Comparison of ENCODE assay signal across 9 cellular contexts in the genomic region with DNA sequence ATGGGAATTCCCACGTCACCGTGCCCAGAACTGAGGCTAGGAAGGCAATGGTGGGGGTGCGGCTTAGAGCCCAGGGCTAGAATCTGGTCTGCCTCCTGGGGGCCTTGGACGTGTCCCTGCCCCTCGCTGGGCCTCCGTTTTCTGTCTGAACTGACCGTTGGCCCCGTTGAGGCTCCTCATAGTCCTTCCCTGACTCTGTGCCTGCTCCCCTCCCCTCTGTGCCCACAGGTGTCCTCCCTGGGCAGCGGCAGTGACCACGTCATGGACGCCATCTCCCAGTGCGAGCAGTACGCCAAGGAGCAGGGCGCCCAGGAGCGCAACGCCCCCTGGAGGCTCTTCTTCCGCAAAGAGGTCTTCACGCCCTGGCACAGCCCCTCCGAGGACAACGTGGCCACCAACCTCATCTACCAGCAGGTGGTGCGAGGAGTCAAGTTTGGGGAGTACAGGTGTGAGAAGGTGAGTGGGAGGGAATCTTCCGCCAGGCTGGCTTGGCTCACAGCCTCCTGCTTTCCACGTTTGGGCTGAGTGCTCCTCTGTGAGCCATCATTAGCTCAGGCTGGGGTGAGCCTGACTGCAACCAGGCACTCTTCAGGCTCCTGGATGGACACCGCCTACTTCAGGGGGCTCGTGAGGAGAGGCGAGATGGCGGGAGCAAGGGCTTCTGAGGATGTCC.
A peak's percentile ranks its signal among the peaks of the same experiment; 100 is the strongest.
DNase-seq lines count a peak whose midpoint lies in the region; ATAC-seq and TF ChIP-seq lines count a peak whose summit lies in the region.
"Had no signal": no experiment of that assay in that cellular context is flagged by ENCODE, and none has a peak within 500 bp of the region (broad histone marks: within the 10 kb centered on the region; RNA-seq: fewer than 3 reads in every experiment).

No MANE protein-coding gene starts in this region.

- no peak overlapping the region for H3K4me3 Mint-ChIP-seq in T-helper 17 cell

- no peak for TF ChIP-seq POLR2A in breast epithelium (IDR thresholded peaks at IDR 0.05)

- H3K4me1 ChIP-seq in breast epithelium (no peaks in the 10 kb centered on the region), lower lobe of right lung (no peaks in the 10 kb centered on the region)
- H3K4me1 ChIP-seq: SJSA1 had no signal

- intact Hi-C loops in breast epithelium (cut with DNase I; ENCODE audit: low total_unique reads): loop anchor here (5.0 to 10.0 kb wide), 2 partner anchors 353 to 1730 kb away; no protein-coding TSS in a partner anchor
- intact Hi-C loops in lower lobe of right lung (cut with DNase I): no loop called here

- ATAC-seq in T-helper 17 cell (peak; percentile 46), lower lobe of right lung (peak; percentile 74 to 86), GM19455 (IDR thresholded peaks at IDR 0.05; ENCODE audit: unreplicated experiment) (no peak), GM21390 (IDR thresholded peaks at IDR 0.05; ENCODE audit: unreplicated experiment) (no peak)
- ATAC-seq in stimulated activated naive CD8-positive, alpha-beta T cell treated with anti-CD3 and anti-CD28 coated beads, Interleukin-15, Interleukin-2, amounts not matched to agents 100 U/mL and 50 U/mL, for 24 hours: peak; percentile 82

- H3K4me1 Mint-ChIP-seq in T-helper 17 cell: peaks cover 2% of the 10 kb centered on the region

- no peaks in the 10 kb centered on the region for H3K27me3 ChIP-seq in breast epithelium
- no peaks in the 10 kb centered on the region for H3K27me3 ChIP-seq in lower lobe of right lung (ENCODE audit: low read depth)
- H3K27me3 ChIP-seq: SJSA1 had no signal

- H3K36me3 Mint-ChIP-seq in T-helper 17 cell (ENCODE audit: low read depth): no peaks in the 10 kb centered on the region

- TF ChIP-seq CTCF in breast epithelium (IDR thresholded peaks at IDR 0.05) (peak; percentile 34 to 92 (median 83)), lower lobe of right lung (IDR thresholded peaks at IDR 0.05) (peak; percentile 50)

- DNase-seq in DMS53 (lab: John Stamatoyannopoulos, UW): peak; percentile 100
- peak; percentile 79 for DNase-seq in HuH-7.5 (ENCODE audit: low spot score)
- peak in 1 of 3 donors; percentile 12 for DNase-seq in T-helper 17 cell
- DNase-seq in breast epithelium (ENCODE audit: low spot score in 2 of 2): peak; percentile 81 to 86
- DNase-seq in lower lobe of right lung: peak; percentile 76
- DNase-seq in stimulated activated naive CD8-positive, alpha-beta T cell treated with anti-CD3 and anti-CD28 coated beads, Interleukin-15, Interleukin-2, amounts not matched to agents 100 U/mL and 50 U/mL, for 24 hours: peak; percentile 74

- H3K27me3 Mint-ChIP-seq in T-helper 17 cell: no peaks in the 10 kb centered on the region

- H3K27ac Mint-ChIP-seq in T-helper 17 cell: no peak overlapping the region

- peak overlapping the region in 2 of 3 donors; percentile 45 to 66 for H3K4me3 ChIP-seq in breast epithelium
- peak overlapping the region; percentile 32 for H3K4me3 ChIP-seq in lower lobe of right lung
- H3K4me3 ChIP-seq: SJSA1 had no signal

- peak overlapping the region; percentile 58 to 68 for H3K27ac ChIP-seq in breast epithelium
- H3K27ac ChIP-seq in lower lobe of right lung: no peak overlapping the region
- H3K27ac ChIP-seq: SJSA1 had no signal

- H3K36me3 ChIP-seq in breast epithelium: no peaks in the 10 kb centered on the region
- H3K36me3 ChIP-seq in lower lobe of right lung: no peaks in the 10 kb centered on the region
- H3K36me3 ChIP-seq: SJSA1 had no signal

- H3K9me3 ChIP-seq in T-helper 17 cell (ENCODE audit: control insufficient read depth, low read length, poor library complexity, severe bottlenecking): no peaks in the 10 kb centered on the region
- H3K9me3 ChIP-seq in breast epithelium: no peaks in the 10 kb centered on the region
- no peaks in the 10 kb centered on the region for H3K9me3 ChIP-seq in lower lobe of right lung
- H3K9me3 ChIP-seq: SJSA1 had no signal

Comparison
In these comparisons a context has a peak if more than half of its experiments do, and no peak if none do; other contexts are left out.
1. ATAC-seq: peak in T-helper 17 cell (single experiment), lower lobe of right lung (2 of 2) and stimulated activated naive CD8-positive, alpha-beta T cell treated with anti-CD3 and anti-CD28 coated beads, Interleukin-15, Interleukin-2, amounts not matched to agents 100 U/mL and 50 U/mL, for 24 hours (single experiment); none in GM19455 (single experiment) and GM21390 (single experiment).